Comparison of ENCODE assay signal across 1 cellular context in genomic region chr19:676343-677105, GRCh38.
TF ChIP-seq lines count a peak whose summit lies in the region.

TSS of gene FSTL3 (plus strand) at chr19:676392. CDS start at chr19:676424, 32 bp downstream.

TF ChIP-seq in Ishikawa, 13 proteins besides CTCF, POLR2A, EP300 and RAD21 (continued from another document):
- TF ChIP-seq, protein P1, sequence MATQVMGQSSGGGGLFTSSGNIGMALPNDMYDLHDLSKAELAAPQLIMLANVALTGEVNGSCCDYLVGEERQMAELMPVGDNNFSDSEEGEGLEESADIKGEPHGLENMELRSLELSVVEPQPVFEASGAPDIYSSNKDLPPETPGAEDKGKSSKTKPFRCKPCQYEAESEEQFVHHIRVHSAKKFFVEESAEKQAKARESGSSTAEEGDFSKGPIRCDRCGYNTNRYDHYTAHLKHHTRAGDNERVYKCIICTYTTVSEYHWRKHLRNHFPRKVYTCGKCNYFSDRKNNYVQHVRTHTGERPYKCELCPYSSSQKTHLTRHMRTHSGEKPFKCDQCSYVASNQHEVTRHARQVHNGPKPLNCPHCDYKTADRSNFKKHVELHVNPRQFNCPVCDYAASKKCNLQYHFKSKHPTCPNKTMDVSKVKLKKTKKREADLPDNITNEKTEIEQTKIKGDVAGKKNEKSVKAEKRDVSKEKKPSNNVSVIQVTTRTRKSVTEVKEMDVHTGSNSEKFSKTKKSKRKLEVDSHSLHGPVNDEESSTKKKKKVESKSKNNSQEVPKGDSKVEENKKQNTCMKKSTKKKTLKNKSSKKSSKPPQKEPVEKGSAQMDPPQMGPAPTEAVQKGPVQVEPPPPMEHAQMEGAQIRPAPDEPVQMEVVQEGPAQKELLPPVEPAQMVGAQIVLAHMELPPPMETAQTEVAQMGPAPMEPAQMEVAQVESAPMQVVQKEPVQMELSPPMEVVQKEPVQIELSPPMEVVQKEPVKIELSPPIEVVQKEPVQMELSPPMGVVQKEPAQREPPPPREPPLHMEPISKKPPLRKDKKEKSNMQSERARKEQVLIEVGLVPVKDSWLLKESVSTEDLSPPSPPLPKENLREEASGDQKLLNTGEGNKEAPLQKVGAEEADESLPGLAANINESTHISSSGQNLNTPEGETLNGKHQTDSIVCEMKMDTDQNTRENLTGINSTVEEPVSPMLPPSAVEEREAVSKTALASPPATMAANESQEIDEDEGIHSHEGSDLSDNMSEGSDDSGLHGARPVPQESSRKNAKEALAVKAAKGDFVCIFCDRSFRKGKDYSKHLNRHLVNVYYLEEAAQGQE (IDR thresholded peaks at IDR 0.05; ENCODE audit: low read depth): no peak
- TF ChIP-seq CEBPB (IDR thresholded peaks at IDR 0.05): no peak
- TF ChIP-seq FOXM1 (IDR thresholded peaks at IDR 0.05; ENCODE audit: borderline replicate concordance, low read depth): no peak
- TF ChIP-seq NFIC (IDR thresholded peaks at IDR 0.05): no peak
- TF ChIP-seq EGR1 (IDR thresholded peaks at IDR 0.05): no peak
